Comparison of ENCODE assay signal across 19 cellular contexts in the genomic region with DNA sequence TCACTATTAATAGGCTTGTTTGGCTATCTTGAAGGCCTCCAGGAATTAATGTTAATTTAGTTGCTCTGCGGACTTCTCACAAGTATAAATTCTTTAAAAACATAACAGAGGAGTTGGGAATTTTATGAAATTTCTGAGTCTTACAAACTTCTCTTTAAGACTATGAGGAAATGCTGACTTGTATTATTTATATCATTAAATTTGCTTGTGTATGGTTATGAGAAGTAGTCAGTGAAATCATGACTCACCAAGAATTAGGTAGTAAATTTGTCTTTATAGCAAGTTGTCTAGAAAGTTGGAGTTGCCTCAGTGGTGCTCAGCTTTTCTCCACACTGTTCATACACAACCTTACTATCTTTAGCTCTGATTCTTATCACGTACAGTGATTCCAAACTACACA. TPM values are rescaled to one million over a fixed set of nuclear protein-coding genes. Genes with fewer than 3 reads are reported as not detected.
DNase-seq lines count a peak whose midpoint lies in the region; ATAC-seq, FAIRE-seq and TF ChIP-seq lines count a peak whose summit lies in the region.
"Had no signal": no experiment of that assay in that cellular context is flagged by ENCODE, and none has a peak within 500 bp of the region (broad histone marks: within the 10 kb centered on the region; RNA-seq: fewer than 3 reads in every experiment).

No MANE protein-coding gene starts in this region.

- in situ Hi-C loops in K562 (cut with MboI) = no loop called here

- FAIRE-seq in K562 (lab: Jason Lieb, UNC) = no peak
- FAIRE-seq: H54 had no signal

- TF ChIP-seq POLR2A in breast epithelium (IDR thresholded peaks at IDR 0.05) (no peak), K562 (conservative IDR thresholded peaks at IDR 0.05) (no peak), uterus (IDR thresholded peaks at IDR 0.05) (no peak)

- H3K9me1 ChIP-seq in K562 (ENCODE audit: control insufficient read depth, insufficient read depth, low read length) = no peaks in the 10 kb centered on the region

- intact Hi-C loops in MCF 10A (cut with micrococcal nuclease) (no loop called here), breast epithelium (cut with DNase I; ENCODE audit: low total_unique reads) (no loop called here), K562 (cut with micrococcal nuclease) (no loop called here), uterus (cut with DNase I; ENCODE audit: low total_unique reads) (no loop called here)

- DNase-seq in MCF 10A (ENCODE audit: unreplicated experiment) = no peak
- DNase-seq in breast epithelium (ENCODE audit: low spot score in 2 of 2) = no peak
- DNase-seq in HCEC 1CT = peak; percentile 8
- no peak for DNase-seq in K562 (ENCODE audit: extremely low read depth in 1 of 4, low spot score in 3 of 4)
- DNase-seq in uterus = no peak
- DNase-seq in NCI-H82 treated with DMSO at 0.1 percent for 48 hours (lab: John Stamatoyannopoulos, UW; ENCODE audit: unreplicated experiment) = no peak
- DNase-seq in NCI-H226 = no peak
- DNase-seq: AML-193; Caco-2; CD8-positive, alpha-beta memory T cell; DND-41; GM23248; HFFc6; KG1 had no signal

- peaks cover 0 to 8% of the 10 kb centered on the region in 2 donors for H3K9me3 ChIP-seq in breast epithelium
- no peaks in the 10 kb centered on the region for H3K9me3 ChIP-seq in K562 (replicated peaks; ENCODE audit: control insufficient read depth, insufficient read depth, low read depth, low read length)
- H3K9me3 ChIP-seq in uterus = no peaks in the 10 kb centered on the region
- H3K9me3 ChIP-seq: Caco-2 had no signal

- H3K4me2 ChIP-seq in K562 (ENCODE audit: insufficient read depth, low read length) = no peak overlapping the region
- H3K4me2 ChIP-seq: BLaER1 had no signal

- H3K36me3 ChIP-seq in breast epithelium (no peaks in the 10 kb centered on the region), K562 (ENCODE audit: control insufficient read depth, insufficient read depth, low read length) (no peaks in the 10 kb centered on the region), uterus (no peaks in the 10 kb centered on the region)

- peaks cover 10% of the 10 kb centered on the region for H3K4me1 Mint-ChIP-seq in MCF 10A (ENCODE audit: insufficient read depth, unreplicated experiment)

- H3K27ac ChIP-seq in breast epithelium = no peak overlapping the region
- H3K27ac ChIP-seq in K562 (ENCODE audit: extremely low read depth, low read depth, low read length) = no peak overlapping the region
- H3K27ac ChIP-seq in uterus = peak overlapping the region; percentile 13 to 18
- H3K27ac ChIP-seq: 22Rv1, BLaER1, GM23248, HL-60 had no signal

- no peak overlapping the region for H3K9ac ChIP-seq in K562 (ENCODE audit: insufficient read depth in 1 of 2, low read depth in 2 of 2, low read length in 2 of 2)
- H3K9ac ChIP-seq: BLaER1, GM23248 had no signal

- H3K4me3 Mint-ChIP-seq in MCF 10A (ENCODE audit: unreplicated experiment) = no peak overlapping the region
- H3K4me3 Mint-ChIP-seq: CD8-positive, alpha-beta memory T cell; HFFc6 had no signal

- WGBS in K562 (ENCODE audit: insufficient coverage, low coverage, missing lambda C conversion rate) = 0% methylated on average over 2 of the region's 2 CpGs

- POLR2A ChIA-PET in MCF 10A (lab: Yijun Ruan, JAX) = interaction anchor here (1.0 to 2.3 kb wide), 2 partner anchors 11 to 13 kb away, joined by 3 to 7 read pairs; no protein-coding TSS in a partner anchor
- POLR2A ChIA-PET in K562 (lab: Yijun Ruan, JAX) = interaction anchor here (0.5 kb wide), 1 partner anchor 33 kb away, joined by 3 read pairs; no protein-coding TSS in a partner anchor

- no peak for TF ChIP-seq EP300 in K562 (IDR thresholded peaks at IDR 0.05; ENCODE audit: low read length)

- TF ChIP-seq CTCF in MCF 10A (IDR thresholded peaks at IDR 0.05; ENCODE audit: unreplicated experiment) = no peak
- TF ChIP-seq CTCF in breast epithelium (IDR thresholded peaks at IDR 0.05) = no peak
- TF ChIP-seq CTCF in K562 (IDR thresholded peaks at IDR 0.05 in 2 of 3, conservative IDR thresholded peaks at IDR 0.05 in 1 of 3; ENCODE audit: insufficient read depth in 2 of 3, low read depth in 1 of 3, low read length in 3 of 3) = no peak
- no peak for TF ChIP-seq CTCF in uterus (IDR thresholded peaks at IDR 0.05)

- TF ChIP-seq RAD21 in K562 (CRISPR knock-in tag; conservative IDR thresholded peaks at IDR 0.05 in 1 of 2, IDR thresholded peaks at IDR 0.05 in 1 of 2) = no peak

- H2AFZ ChIP-seq in K562 (ENCODE audit: low read depth, low read length) = no peak overlapping the region
- H2AFZ ChIP-seq: GM23248 had no signal

- H3K27ac Mint-ChIP-seq in MCF 10A (ENCODE audit: low read depth, unreplicated experiment) = peak overlapping the region; percentile 7
- H3K27ac Mint-ChIP-seq: CD8-positive, alpha-beta memory T cell; HFFc6 had no signal

- H3K4me1 ChIP-seq in breast epithelium = no peaks in the 10 kb centered on the region
- H3K4me1 ChIP-seq in K562 (replicated peaks in 1 of 2; ENCODE audit: control insufficient read depth in 2 of 2, insufficient read depth in 2 of 2, low read length in 2 of 2) = no peaks in the 10 kb centered on the region
- no peaks in the 10 kb centered on the region for H3K4me1 ChIP-seq in uterus
- H3K4me1 ChIP-seq: Caco-2 had no signal

- H3K4me3 ChIP-seq in breast epithelium (no peak overlapping the region), K562 (no peak overlapping the region), uterus (no peak overlapping the region)
- H3K4me3 ChIP-seq: BLaER1, GM23248 had no signal

- H3K79me2 ChIP-seq in K562 (ENCODE audit: control insufficient read depth, insufficient read depth, low read length) = no peaks in the 10 kb centered on the region

- H3K9me3 Mint-ChIP-seq in MCF 10A (ENCODE audit: unreplicated experiment) = peaks cover 6% of the 10 kb centered on the region

- no peaks in the 10 kb centered on the region for H4K20me1 ChIP-seq in K562 (replicated peaks; ENCODE audit: control insufficient read depth, insufficient read depth, low read length)
- H4K20me1 ChIP-seq: BLaER1 had no signal

- BruUV-seq in MCF 10A (replicated peaks; lab: Mats Ljungman, UMichigan) (no TSS peak), K562 (replicated peaks; lab: Mats Ljungman, UMichigan) (no TSS peak)

- CTCF ChIA-PET in MCF 10A (lab: Yijun Ruan, JAX) (interaction anchor here (1.5 to 3.1 kb wide), 3 partner anchors 9 to 21 kb away, joined by 3 to 15 read pairs (median 6); no protein-coding TSS in a partner anchor), K562 (lab: Yijun Ruan, JAX; ENCODE audit: low intra/inter-chr PET ratio) (no interaction called here)

- H3K27me3 Mint-ChIP-seq in MCF 10A (ENCODE audit: insufficient read depth, unreplicated experiment) = no peaks in the 10 kb centered on the region
- H3K27me3 Mint-ChIP-seq: CD8-positive, alpha-beta memory T cell had no signal

- ATAC-seq in K562 (no peak), GM19395 (IDR thresholded peaks at IDR 0.05; ENCODE audit: unreplicated experiment) (no peak)

- peaks cover 93% of the 10 kb centered on the region for H3K36me3 Mint-ChIP-seq in MCF 10A (ENCODE audit: insufficient read depth, unreplicated experiment)

- H3K27me3 ChIP-seq in breast epithelium (no peaks in the 10 kb centered on the region), K562 (ENCODE audit: control insufficient read depth in 2 of 2, insufficient read depth in 2 of 2, low read length in 2 of 2) (no peaks in the 10 kb centered on the region), uterus (no peaks in the 10 kb centered on the region)
- H3K27me3 ChIP-seq: BLaER1 had no signal

TF ChIP-seq in K562, 482 proteins besides CTCF, POLR2A, EP300 and RAD21:
- no peak for TF ChIP-seq JUN (IDR thresholded peaks at IDR 0.05; ENCODE audit: borderline replicate concordance, low read depth, low read length)
- TF ChIP-seq JUN (CRISPR knock-in tag; IDR thresholded peaks at IDR 0.05; ENCODE audit: borderline replicate concordance) = no peak
- TF ChIP-seq ZNF316 (IDR thresholded peaks at IDR 0.05) = peak; percentile 44; the same call in 1 of the 2 replicates

RNA-seq across cellular contexts. Expression of a gene that starts 26.5 kb away (rescaled TPM):
- 89.8 and 109 TPM in 2 replicates for total RNA-seq in MCF 10A (2022)
- total RNA-seq in breast epithelium = 10 to 100 TPM; 53.1 to 94.4 (median 65.0) TPM
- total RNA-seq in K562 (2011; cell fraction: chromatin; rRNA removed; ENCODE audit: low replicate concordance) = not detected in 2 replicates
- not detected in 2 replicates for total RNA-seq in K562 (2011; cell fraction: nucleolus; rRNA removed)
- total RNA-seq in K562 (2011; cell fraction: nucleoplasm; rRNA removed) = not detected in 2 replicates
- total RNA-seq in K562 (2014; rRNA removed) = not detected in 2 replicates
- total RNA-seq in K562 (2014; rRNA removed; fragmentation: Illumina TruSeq; extraction: Trizol) = not detected in 2 replicates
- not detected in 2 replicates for total RNA-seq in K562 (2015; rRNA removed; fragmentation: Illumina TruSeq; extraction: Trizol)
- total RNA-seq in K562 (2021) = 0.04 and 0.07 TPM in 2 replicates
- not detected in 2 replicates for polyA plus RNA-seq in K562 (2011; rRNA removed)
- not detected in 2 replicates for polyA plus RNA-seq in K562 (2011; cell fraction: cytosol; rRNA removed)
- 0.04 TPM in 1 of 2 replicates, not detected in the other for polyA plus RNA-seq in K562 (2011; cell fraction: nucleus; rRNA removed)
- polyA plus RNA-seq in K562 (2012) = not detected in 2 replicates
- not detected in 2 replicates for polyA plus RNA-seq in K562 (2014; fragmentation: Illumina TruSeq; extraction: Trizol)
- not detected for polyA plus RNA-seq in K562 (2014; fragmentation: Nextera tagmentation; extraction: Ambion mirVana)
- not detected in 2 replicates for polyA plus RNA-seq in K562 (2014; rRNA removed)
- polyA minus RNA-seq in K562 (2011; rRNA and poly(A)+ RNA removed) = not detected in 2 replicates
- polyA minus RNA-seq in K562 (2011; cell fraction: cytosol; rRNA and poly(A)+ RNA removed) = 0.19 and 1.5 TPM in 2 replicates
- polyA minus RNA-seq in K562 (2011; cell fraction: nucleus; rRNA and poly(A)+ RNA removed) = 0.40 TPM in 1 of 2 replicates, not detected in the other
- total RNA-seq in uterus = 100 to 1,000 TPM in 1 of 4 donors, 10 to 100 TPM in 3; 56.9 to 108 (median 68.7) TPM

Comparison
In these comparisons a context has a peak if more than half of its experiments do, and no peak if none do; other contexts are left out.
1. H3K27ac ChIP-seq: peak in uterus (2 of 2); none in breast epithelium (0 of 2) and K562 (single experiment).
2. RNA of a gene that starts 26.5 kb away (total RNA-seq): 89.8 to 109 TPM in MCF 10A, 56.9 to 108 TPM in uterus and 53.1 to 94.4 TPM in breast epithelium; 0.04 to 0.07 TPM in K562; every median in the first group is over 10 times any median in the second.